Comparison of ENCODE assay signal across 11 cellular contexts in genomic region chr3:195030791-195031321, GRCh38.
DNase-seq lines count a peak whose midpoint lies in the region; ATAC-seq and TF ChIP-seq lines count a peak whose summit lies in the region.
"Had no signal": no experiment of that assay in that cellular context is flagged by ENCODE, and none has a peak within 500 bp of the region (broad histone marks: within the 10 kb centered on the region; RNA-seq: fewer than 3 reads in every experiment).

No MANE protein-coding gene starts in this region.

- H3K27me3 ChIP-seq in left ventricle myocardium inferior (ENCODE audit: low read depth): no peaks in the 10 kb centered on the region

- POLR2A ChIA-PET in HEK293 (lab: Yijun Ruan, JAX): no interaction called here

- intact Hi-C loops in left ventricle myocardium inferior (cut with micrococcal nuclease): no loop called here

- peak; percentile 89 for DNase-seq in SW480 (ENCODE audit: low spot score)
- no peak for DNase-seq in left ventricle myocardium inferior
- DNase-seq: activated CD4-positive, alpha-beta T cell treated with anti-CD3 and anti-CD28 coated beads for 36 hours; GF-D8 had no signal

- H3K9me3 ChIP-seq in HEK293 (ENCODE audit: control insufficient read depth, insufficient read depth, low read depth, low read length) (no peaks in the 10 kb centered on the region), left ventricle myocardium inferior (replicated peaks) (no peaks in the 10 kb centered on the region)

- H3K27ac ChIP-seq in HEK293 (ENCODE audit: extremely low read depth, low read depth, low read length): no peak overlapping the region; the same call in 1 of the 2 replicates
- H3K27ac ChIP-seq in left ventricle myocardium inferior (replicated peaks): peak overlapping the region; percentile 72
- peak overlapping the region in 18 of 21 experiments; percentile 10 to 86 (median 66) for H3K27ac ChIP-seq in skin epidermis
- H3K27ac ChIP-seq: HL-60 had no signal

- H3K4me3 ChIP-seq in HEK293 (ENCODE audit: low read depth, low read length) (no peak overlapping the region), left ventricle myocardium inferior (no peak overlapping the region), skin epidermis (no peak overlapping the region)

- H3K4me1 ChIP-seq in HEK293 (ENCODE audit: control insufficient read depth, insufficient read depth, low read length) (no peaks in the 10 kb centered on the region; the same call in 1 of the 2 replicates), left ventricle myocardium inferior (peaks cover 40% of the 10 kb centered on the region)

- CTCF ChIA-PET in HEK293 (lab: Yijun Ruan, JAX): interaction anchor here (1.3 kb wide), 1 partner anchor 28 kb away, joined by 7 read pairs; no protein-coding TSS in a partner anchor

- no peak for TF ChIP-seq CTCF in HEK293 (tag by site-specific recombination; IDR thresholded peaks at IDR 0.05)
- TF ChIP-seq CTCF in left ventricle myocardium inferior (IDR thresholded peaks at IDR 0.05; ENCODE audit: borderline replicate concordance): no peak

- H3K36me3 ChIP-seq in HEK293 (ENCODE audit: control insufficient read depth in 2 of 2, insufficient read depth in 1 of 2, low read length in 2 of 2): no peaks in the 10 kb centered on the region
- no peaks in the 10 kb centered on the region for H3K36me3 ChIP-seq in left ventricle myocardium inferior

- ATAC-seq in HG02981 (IDR thresholded peaks at IDR 0.05; ENCODE audit: unreplicated experiment) (no peak), HG03095 (IDR thresholded peaks at IDR 0.05; ENCODE audit: unreplicated experiment) (no peak), GM19397 (IDR thresholded peaks at IDR 0.05; ENCODE audit: unreplicated experiment) (no peak), HG02870 (IDR thresholded peaks at IDR 0.05; ENCODE audit: unreplicated experiment) (no peak)
- ATAC-seq: activated CD4-positive, alpha-beta T cell treated with anti-CD3 and anti-CD28 coated beads for 36 hours had no signal

TF ChIP-seq in HEK293, 187 proteins besides CTCF, POLR2A, EP300 and RAD21:
- no peak for TF ChIP-seq ZBTB1 (tag by site-specific recombination; IDR thresholded peaks at IDR 0.05)
- peak; percentile 94 for TF ChIP-seq ZIC2 (tag by site-specific recombination; IDR thresholded peaks at IDR 0.05)
TF ChIP-seq in HEK293: peak in this region for 1.
